In the genomic region with DNA sequence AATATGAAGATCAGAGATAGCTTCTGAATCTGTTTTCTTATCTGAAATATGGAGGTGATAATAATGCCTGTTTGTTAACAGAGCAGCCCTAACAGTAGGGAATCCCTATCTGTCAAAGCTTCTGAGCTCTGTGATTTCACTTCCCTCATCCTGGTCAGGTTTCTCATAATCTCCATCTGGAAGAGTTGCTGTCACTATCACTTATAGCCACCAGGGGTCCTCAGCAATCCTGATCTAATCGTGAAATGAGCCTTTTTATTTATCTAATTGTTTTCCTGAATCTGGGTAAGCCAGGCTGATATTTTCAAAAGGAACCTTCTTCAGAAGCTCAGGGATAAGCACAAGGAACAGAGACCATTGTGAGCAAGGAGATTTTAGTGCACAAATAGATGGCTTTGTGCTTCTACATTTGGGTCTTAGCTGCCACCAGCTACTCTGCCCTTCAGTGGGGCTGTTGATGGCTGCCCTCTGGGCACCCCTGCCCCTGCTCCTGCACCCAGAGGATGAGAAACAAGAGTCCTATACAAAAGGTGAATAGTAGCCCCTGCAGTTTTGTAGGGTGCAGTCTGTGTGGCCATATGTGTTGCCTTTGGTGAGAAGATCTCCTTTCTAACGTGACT, we compare ENCODE assay signal across 9 cellular contexts.
DNase-seq lines count a peak whose midpoint lies in the region; ATAC-seq, FAIRE-seq and TF ChIP-seq lines count a peak whose summit lies in the region.
"Had no signal": no experiment of that assay in that cellular context is flagged by ENCODE, and none has a peak within 500 bp of the region (broad histone marks: within the 10 kb centered on the region; RNA-seq: fewer than 3 reads in every experiment).

No MANE protein-coding gene starts in this region.

- no peaks in the 10 kb centered on the region for H3K4me1 Mint-ChIP-seq in CD14-positive monocyte

- no peak overlapping the region for H3K27ac ChIP-seq in dorsolateral prefrontal cortex
- H3K27ac ChIP-seq: SK-N-MC had no signal

- H3K36me3 Mint-ChIP-seq in CD14-positive monocyte = no peaks in the 10 kb centered on the region

- no peak overlapping the region for H3K27ac Mint-ChIP-seq in CD14-positive monocyte

- peaks cover 0 to 43% (median 4%) of the 10 kb centered on the region in 45 donors for H3K27me3 ChIP-seq in dorsolateral prefrontal cortex

- peak; percentile 96 for ATAC-seq in HG02885 (IDR thresholded peaks at IDR 0.05; ENCODE audit: poor library complexity, unreplicated experiment)

- peaks cover 0 to 1% (median 0%) of the 10 kb centered on the region in 7 donors for H3K9me3 Mint-ChIP-seq in CD14-positive monocyte

- no peak overlapping the region for H3K4me3 Mint-ChIP-seq in CD14-positive monocyte

- no peak overlapping the region for H3K4me3 ChIP-seq in dorsolateral prefrontal cortex
- H3K4me3 ChIP-seq: SK-N-MC had no signal

- peak; percentile 50 for TF ChIP-seq CTCF in CD14-positive monocyte (IDR thresholded peaks at IDR 0.05)
- peak; percentile 36 to 78 (median 64) for TF ChIP-seq CTCF in dorsolateral prefrontal cortex (IDR thresholded peaks at IDR 0.05 in 54 of 56, conservative IDR thresholded peaks at IDR 0.05 in 2 of 56; ENCODE audit: low read depth in 1 of 56, partially characterized antibody in 56 of 56)

- intact Hi-C loops in CD14-positive monocyte (cut with micrococcal nuclease) (no loop called here), dorsolateral prefrontal cortex (cut with DNase I) (no loop called here)

- peak; percentile 5 for FAIRE-seq in GM18507 (lab: Jason Lieb, UNC)

- H3K27me3 Mint-ChIP-seq in CD14-positive monocyte (ENCODE audit: low read depth in 3 of 3) = peaks cover 0 to 2% (median 2%) of the 10 kb centered on the region in 3 donors

- DNase-seq in CD14-positive monocyte (ENCODE audit: low spot score) (no peak), GM18507 (ENCODE audit: extremely low spot score, insufficient read length, low read depth) (no peak), NCI-H69 (lab: John Stamatoyannopoulos, UW) (peak; percentile 8), dorsolateral prefrontal cortex (peak in 1 of 10 donors; percentile 13), pons (ENCODE audit: low spot score) (peak; percentile 21), occipital lobe (lab: John Stamatoyannopoulos, UW) (no peak)
- DNase-seq in activated CD8-positive, alpha-beta memory T cell treated with anti-CD3 and anti-CD28 coated beads, Interleukin-2, amount 50 U/mL, for 48 hours = no peak

Comparison
In these comparisons a context has a peak if more than half of its experiments do, and no peak if none do; other contexts are left out.
1. DNase-seq: peak in NCI-H69 (single experiment) and pons (single experiment); none in CD14-positive monocyte (single experiment), GM18507 (single experiment), occipital lobe (single experiment) and activated CD8-positive, alpha-beta memory T cell treated with anti-CD3 and anti-CD28 coated beads, Interleukin-2, amount 50 U/mL, for 48 hours (single experiment).